Comparison of ENCODE assay signal across 21 cellular contexts in genomic region chr3:184188080-184188479, GRCh38. TPM values are rescaled to one million over a fixed set of nuclear protein-coding genes. Genes with fewer than 3 reads are reported as not detected.
DNase-seq lines count a peak whose midpoint lies in the region; ATAC-seq and TF ChIP-seq lines count a peak whose summit lies in the region.
"Had no signal": no experiment of that assay in that cellular context is flagged by ENCODE, and none has a peak within 500 bp of the region (broad histone marks: within the 10 kb centered on the region; RNA-seq: fewer than 3 reads in every experiment).

No MANE protein-coding gene starts in this region.

- no peak overlapping the region for H2BK20ac ChIP-seq in IMR-90 (ENCODE audit: low read depth, low read length)

- in situ Hi-C loops in IMR-90 (cut with MboI; ENCODE audit: low sequenced_read_pairs), result no loop called here

- H3K4me1 Mint-ChIP-seq in activated naive CD8-positive, alpha-beta T cell (ENCODE audit: low read depth), result peaks cover 35% of the 10 kb centered on the region
- H3K4me1 Mint-ChIP-seq in activated naive CD8-positive, alpha-beta T cell treated with anti-CD3 and anti-CD28 coated beads for 36 hours, result peaks cover 23% of the 10 kb centered on the region
- peaks cover 13% of the 10 kb centered on the region for H3K4me1 Mint-ChIP-seq in glutamatergic neuron (ENCODE audit: low read depth, unreplicated experiment)

- CTCF ChIA-PET in IMR-90 (lab: Yijun Ruan, JAX), result no interaction called here

- intact Hi-C loops in IMR-90 (cut with micrococcal nuclease), result no loop called here
- intact Hi-C loops in esophagus muscularis mucosa (cut with DNase I), result loop anchor here (5.0 kb wide), 4 partner anchors 41 to 109 kb away; partner anchors contain the start of genes ALG3, EEF1AKMT4 and PSMD2

- no peak for DNase-seq in activated naive CD8-positive, alpha-beta T cell treated with anti-CD3 and anti-CD28 coated beads for 36 hours
- DNase-seq in IMR-90 (no peak), glutamatergic neuron (no peak), esophagus muscularis mucosa (ENCODE audit: extremely low spot score) (no peak)
- DNase-seq: activated CD4-positive, alpha-beta T cell treated with anti-CD3 and anti-CD28 coated beads for 4 hours; Caco-2; foreskin keratinocyte; NCI-H1436; NCI-H524; pancreas; transverse colon had no signal

- TSS peak; percentile 8 for BruUV-seq in IMR-90 (replicated peaks; lab: Mats Ljungman, UMichigan)

- H3K56ac ChIP-seq in IMR-90 (ENCODE audit: extremely low read depth, insufficient read depth, low read length), result no peak overlapping the region

- H3K9me3 Mint-ChIP-seq in activated naive CD8-positive, alpha-beta T cell (ENCODE audit: low read depth), result no peaks in the 10 kb centered on the region
- no peaks in the 10 kb centered on the region for H3K9me3 Mint-ChIP-seq in activated naive CD8-positive, alpha-beta T cell treated with anti-CD3 and anti-CD28 coated beads for 36 hours
- H3K9me3 Mint-ChIP-seq in glutamatergic neuron (ENCODE audit: unreplicated experiment), result peaks cover 9% of the 10 kb centered on the region
- H3K9me3 Mint-ChIP-seq: stimulated activated naive CD8-positive, alpha-beta T cell treated with anti-CD3 and anti-CD28 coated beads, Interleukin-15, Interleukin-2, amounts not matched to agents 100 ng/mL and 50 ng/mL, for 24 hours had no signal

- H3K9ac ChIP-seq in IMR-90 (ENCODE audit: low read depth, low read length) (no peak overlapping the region), parathyroid adenoma (no peak overlapping the region)

- 86% methylated on average over 8 of the region's 17 CpGs; no CpG with 5 or more reads in 1 of the 2 experiments for WGBS in IMR-90 (ENCODE audit: extremely low coverage in 2 of 2, insufficient read length in 1 of 2), 2 experiments
- WGBS in esophagus muscularis mucosa, result 90% methylated on average over 12 of the region's 17 CpGs

- H3K4me3 ChIP-seq in IMR-90 (ENCODE audit: insufficient read depth, low read depth, low read length) (no peak overlapping the region), parathyroid adenoma (ENCODE audit: low read depth, low read length) (no peak overlapping the region), esophagus muscularis mucosa (no peak overlapping the region)
- H3K4me3 ChIP-seq: transverse colon had no signal

- peaks cover 19% of the 10 kb centered on the region; the same call in 1 of the 2 replicates for H4K20me1 ChIP-seq in IMR-90 (ENCODE audit: insufficient read depth, low read length)

- peaks cover 7% of the 10 kb centered on the region for H3K36me3 Mint-ChIP-seq in activated naive CD8-positive, alpha-beta T cell
- peaks cover 30% of the 10 kb centered on the region for H3K36me3 Mint-ChIP-seq in activated naive CD8-positive, alpha-beta T cell treated with anti-CD3 and anti-CD28 coated beads for 36 hours
- H3K36me3 Mint-ChIP-seq in glutamatergic neuron (ENCODE audit: unreplicated experiment), result peaks cover 4% of the 10 kb centered on the region

- peak overlapping the region; percentile 98 for H3K4me3 Mint-ChIP-seq in activated naive CD8-positive, alpha-beta T cell
- H3K4me3 Mint-ChIP-seq in activated naive CD8-positive, alpha-beta T cell treated with anti-CD3 and anti-CD28 coated beads for 36 hours, result no peak overlapping the region
- peak overlapping the region; percentile 14 for H3K4me3 Mint-ChIP-seq in glutamatergic neuron (ENCODE audit: unreplicated experiment)

- no peak overlapping the region for H2AFZ ChIP-seq in IMR-90 (replicated peaks; ENCODE audit: low read length, poor library complexity)
- H2AFZ ChIP-seq in parathyroid adenoma, result no peak overlapping the region

- ATAC-seq in IMR-90 (ENCODE audit: low read depth) (no peak), GM21423 (IDR thresholded peaks at IDR 0.05; ENCODE audit: unreplicated experiment) (no peak), GM21528 (IDR thresholded peaks at IDR 0.05; ENCODE audit: low FRiP score, unreplicated experiment) (no peak)
- ATAC-seq: foreskin keratinocyte, pancreas had no signal

- H3K27ac ChIP-seq in IMR-90 (ENCODE audit: insufficient read depth, low read length) (no peak overlapping the region), parathyroid adenoma (no peak overlapping the region), esophagus muscularis mucosa (replicated peaks in 1 of 4) (no peak overlapping the region)
- H3K27ac ChIP-seq: epithelial cell of prostate, foreskin keratinocyte, pancreas, transverse colon had no signal

- POLR2A ChIA-PET in IMR-90 (lab: Charles Lee; ENCODE audit: unreplicated experiment), result no interaction called here

- no peak overlapping the region for H3K18ac ChIP-seq in IMR-90 (ENCODE audit: low read depth, low read length)

- H4K91ac ChIP-seq in IMR-90 (ENCODE audit: insufficient read depth, low read depth, low read length), result no peak overlapping the region

- dilution Hi-C loops in IMR-90 (cut with HindIII; ENCODE audit: low sequenced_read_pairs, unreplicated experiment), result no loop called here

- no peaks in the 10 kb centered on the region for H3K27me3 Mint-ChIP-seq in activated naive CD8-positive, alpha-beta T cell
- no peaks in the 10 kb centered on the region for H3K27me3 Mint-ChIP-seq in activated naive CD8-positive, alpha-beta T cell treated with anti-CD3 and anti-CD28 coated beads for 36 hours
- peaks cover 3% of the 10 kb centered on the region for H3K27me3 Mint-ChIP-seq in glutamatergic neuron (ENCODE audit: unreplicated experiment)
- H3K27me3 Mint-ChIP-seq: stimulated activated naive CD8-positive, alpha-beta T cell treated with anti-CD3 and anti-CD28 coated beads, Interleukin-15, Interleukin-2, amounts not matched to agents 100 ng/mL and 50 ng/mL, for 24 hours had no signal

- H3K14ac ChIP-seq in IMR-90 (replicated peaks; ENCODE audit: low read depth, low read length), result no peak overlapping the region

- no peak overlapping the region for H3K23ac ChIP-seq in IMR-90 (ENCODE audit: low read depth, low read length)

- H2AK9ac ChIP-seq in IMR-90 (replicated peaks; ENCODE audit: low read depth, low read length, poor library complexity), result no peak overlapping the region

- no peak overlapping the region for H2BK5ac ChIP-seq in IMR-90 (ENCODE audit: low read depth, low read length, poor library complexity, severe bottlenecking)

- H3K4me1 ChIP-seq in IMR-90 (ENCODE audit: control insufficient read depth, insufficient read depth, low read length) (peaks cover 3% of the 10 kb centered on the region; the same call in 1 of the 2 replicates), parathyroid adenoma (peaks cover 15% of the 10 kb centered on the region), esophagus muscularis mucosa (peaks cover 32 to 38% (median 36%) of the 10 kb centered on the region in 4 donors)
- H3K4me1 ChIP-seq: foreskin keratinocyte had no signal

- no peak overlapping the region for H2BK120ac ChIP-seq in IMR-90 (ENCODE audit: low read depth, low read length)

- H3K4me2 ChIP-seq in IMR-90 (ENCODE audit: low read depth, low read length), result no peak overlapping the region
- peak overlapping the region; percentile 9 for H3K4me2 ChIP-seq in parathyroid adenoma (ENCODE audit: low read length)

- TF ChIP-seq POLR2A in IMR-90 (IDR thresholded peaks at IDR 0.05; ENCODE audit: low read depth, low read length) (no peak), esophagus muscularis mucosa (IDR thresholded peaks at IDR 0.05; ENCODE audit: low read depth) (no peak)

- H3K4ac ChIP-seq in IMR-90 (ENCODE audit: low read depth, low read length), result no peak overlapping the region

- no peak for TF ChIP-seq RAD21 in IMR-90 (IDR thresholded peaks at IDR 0.05; ENCODE audit: low read length)

- no peak overlapping the region for H3K27ac Mint-ChIP-seq in activated naive CD8-positive, alpha-beta T cell
- H3K27ac Mint-ChIP-seq in activated naive CD8-positive, alpha-beta T cell treated with anti-CD3 and anti-CD28 coated beads for 36 hours, result no peak overlapping the region
- H3K27ac Mint-ChIP-seq in glutamatergic neuron (ENCODE audit: unreplicated experiment), result no peak overlapping the region
- H3K27ac Mint-ChIP-seq: stimulated activated naive CD8-positive, alpha-beta T cell treated with anti-CD3 and anti-CD28 coated beads, Interleukin-15, Interleukin-2, amounts not matched to agents 100 ng/mL and 50 ng/mL, for 24 hours had no signal

- no peak overlapping the region for H2BK15ac ChIP-seq in IMR-90 (ENCODE audit: low read depth, low read length)

- peaks cover 30 to 44% of the 10 kb centered on the region in 2 experiments for H3K79me1 ChIP-seq in IMR-90 (ENCODE audit: low read depth in 1 of 2, low read length in 2 of 2)

- H3K27me3 ChIP-seq in IMR-90 (ENCODE audit: control insufficient read depth, insufficient read depth, low read length) (no peaks in the 10 kb centered on the region), parathyroid adenoma (ENCODE audit: control insufficient read depth, insufficient read depth, low read length) (no peaks in the 10 kb centered on the region), esophagus muscularis mucosa (no peaks in the 10 kb centered on the region)
- H3K27me3 ChIP-seq: foreskin keratinocyte, pancreas, transverse colon had no signal

- no peak for TF ChIP-seq EP300 in esophagus muscularis mucosa (IDR thresholded peaks at IDR 0.05)

- H2AK5ac ChIP-seq in IMR-90 (ENCODE audit: low read depth, low read length), result no peak overlapping the region

- no peak overlapping the region for H4K8ac ChIP-seq in IMR-90 (ENCODE audit: low read depth in 2 of 2, low read length in 2 of 2)

- peaks cover 60% of the 10 kb centered on the region for H3K36me3 ChIP-seq in IMR-90 (ENCODE audit: control insufficient read depth, insufficient read depth, low read length)
- no peaks in the 10 kb centered on the region for H3K36me3 ChIP-seq in parathyroid adenoma (ENCODE audit: control insufficient read depth, insufficient read depth, low read length)
- peaks cover 51 to 75% (median 71%) of the 10 kb centered on the region in 4 donors for H3K36me3 ChIP-seq in esophagus muscularis mucosa

- H3K9me1 ChIP-seq in IMR-90 (ENCODE audit: insufficient read depth, low read length), result 0 out of 2 replicates have a peak, but pooled peaks cover 8% of the 10 kb centered on the region

- H3K79me2 ChIP-seq in parathyroid adenoma, result peaks cover 14% of the 10 kb centered on the region

- H3K9me3 ChIP-seq in IMR-90 (ENCODE audit: control insufficient read depth, insufficient read depth, low read length) (no peaks in the 10 kb centered on the region), parathyroid adenoma (ENCODE audit: control insufficient read depth, low read length) (no peaks in the 10 kb centered on the region), esophagus muscularis mucosa (no peaks in the 10 kb centered on the region)
- H3K9me3 ChIP-seq: Caco-2, pancreas, transverse colon had no signal

- TF ChIP-seq CTCF in IMR-90 (conservative IDR thresholded peaks at IDR 0.05; ENCODE audit: low read depth, low read length) (no peak), glutamatergic neuron (IDR thresholded peaks at IDR 0.05; ENCODE audit: partially characterized antibody, unreplicated experiment) (no peak), parathyroid adenoma (IDR thresholded peaks at IDR 0.05) (no peak), esophagus muscularis mucosa (IDR thresholded peaks at IDR 0.05) (no peak)

- no peak overlapping the region for H4K5ac ChIP-seq in IMR-90 (ENCODE audit: low read depth, low read length)

RNA-seq across cellular contexts. Expression of gene ABCF3, which starts 2.1 kb away (rescaled TPM):
- 10 to 100 TPM; 57.2 to 58.7 TPM for total RNA-seq in activated naive CD8-positive, alpha-beta T cell treated with anti-CD3 and anti-CD28 coated beads for 36 hours
- total RNA-seq in IMR-90 (2012; rRNA removed) (35.0 and 36.9 TPM in 2 replicates), glutamatergic neuron (ENCODE audit: unreplicated experiment) (87.9 TPM), esophagus muscularis mucosa (10 to 100 TPM; 34.8 to 43.2 (median 36.9) TPM)
- 58.3 and 59.2 TPM in 2 replicates for polyA plus RNA-seq in IMR-90 (2012; rRNA removed)
- polyA plus RNA-seq in IMR-90 (2012; cell fraction: cytosol; rRNA removed), result 37.0 and 55.1 TPM in 2 replicates
- polyA plus RNA-seq in IMR-90 (2012; cell fraction: nucleus; rRNA removed; ENCODE audit: low replicate concordance), result 175 and 264 TPM in 2 replicates

RNA-seq across cellular contexts. Expression of gene AP2M1, which starts 13.4 kb away (rescaled TPM):
- total RNA-seq in activated naive CD8-positive, alpha-beta T cell treated with anti-CD3 and anti-CD28 coated beads for 36 hours, result 100 to 1,000 TPM; 209 to 219 TPM
- total RNA-seq in IMR-90 (2012; rRNA removed) (855 and 876 TPM in 2 replicates), glutamatergic neuron (ENCODE audit: unreplicated experiment) (315 TPM), esophagus muscularis mucosa (100 to 1,000 TPM; 258 to 397 (median 298) TPM)
- 1,065 and 1,068 TPM in 2 replicates for polyA plus RNA-seq in IMR-90 (2012; rRNA removed)
- 678 and 934 TPM in 2 replicates for polyA plus RNA-seq in IMR-90 (2012; cell fraction: cytosol; rRNA removed)
- 745 and 883 TPM in 2 replicates for polyA plus RNA-seq in IMR-90 (2012; cell fraction: nucleus; rRNA removed; ENCODE audit: low replicate concordance)

RNA-seq across cellular contexts. Expression of gene DVL3, which starts 32.9 kb away (rescaled TPM):
- 10 to 100 TPM; 22.9 to 25.2 TPM for total RNA-seq in activated naive CD8-positive, alpha-beta T cell treated with anti-CD3 and anti-CD28 coated beads for 36 hours
- 23.3 and 24.2 TPM in 2 replicates for total RNA-seq in IMR-90 (2012; rRNA removed)
- 40.4 and 41.2 TPM in 2 replicates for polyA plus RNA-seq in IMR-90 (2012; rRNA removed)
- polyA plus RNA-seq in IMR-90 (2012; cell fraction: cytosol; rRNA removed), result 20.9 and 33.6 TPM in 2 replicates
- 168 and 247 TPM in 2 replicates for polyA plus RNA-seq in IMR-90 (2012; cell fraction: nucleus; rRNA removed; ENCODE audit: low replicate concordance)
- 213 TPM for total RNA-seq in glutamatergic neuron (ENCODE audit: unreplicated experiment)
- 100 to 1,000 TPM in 2 of 4 donors, 10 to 100 TPM in 2; 64.0 to 119 (median 86.3) TPM for total RNA-seq in esophagus muscularis mucosa

RNA-seq across cellular contexts. Expression of gene VWA5B2, which starts 41.3 kb away (rescaled TPM):
- total RNA-seq in activated naive CD8-positive, alpha-beta T cell treated with anti-CD3 and anti-CD28 coated beads for 36 hours, result not detected
- total RNA-seq in IMR-90 (2012; rRNA removed) (not detected in 2 replicates), glutamatergic neuron (ENCODE audit: unreplicated experiment) (56.5 TPM), esophagus muscularis mucosa (under 1 TPM in 3 of 4 donors, not detected in 1; 0.17 to 0.33 (median 0.32) TPM)
- not detected in 2 replicates for polyA plus RNA-seq in IMR-90 (2012; rRNA removed)
- polyA plus RNA-seq in IMR-90 (2012; cell fraction: cytosol; rRNA removed), result not detected in 2 replicates
- polyA plus RNA-seq in IMR-90 (2012; cell fraction: nucleus; rRNA removed; ENCODE audit: low replicate concordance), result 0.03 TPM in 1 of 2 replicates, not detected in the other
- total RNA-seq: bronchial epithelial cell, dermis microvascular lymphatic vessel endothelial cell, foreskin keratinocyte, kidney epithelial cell, LHCN-M2 had no signal
- polyA plus RNA-seq: foreskin keratinocyte had no signal

RNA-seq across cellular contexts. Expression of gene EIF2B5, which starts 52.9 kb away (rescaled TPM):
- total RNA-seq in activated naive CD8-positive, alpha-beta T cell treated with anti-CD3 and anti-CD28 coated beads for 36 hours, result 10 to 100 TPM; 73.2 to 74.4 TPM
- total RNA-seq in IMR-90 (2012; rRNA removed), result 32.5 and 37.6 TPM in 2 replicates
- polyA plus RNA-seq in IMR-90 (2012; rRNA removed), result 29.5 and 31.7 TPM in 2 replicates
- polyA plus RNA-seq in IMR-90 (2012; cell fraction: cytosol; rRNA removed), result 15.9 and 20.4 TPM in 2 replicates
- 70.7 and 100 TPM in 2 replicates for polyA plus RNA-seq in IMR-90 (2012; cell fraction: nucleus; rRNA removed; ENCODE audit: low replicate concordance)
- 41.6 TPM for total RNA-seq in glutamatergic neuron (ENCODE audit: unreplicated experiment)
- 10 to 100 TPM; 29.3 to 39.5 (median 33.8) TPM for total RNA-seq in esophagus muscularis mucosa
